Comparison of ENCODE assay signal across 26 cellular contexts in the genomic region with DNA sequence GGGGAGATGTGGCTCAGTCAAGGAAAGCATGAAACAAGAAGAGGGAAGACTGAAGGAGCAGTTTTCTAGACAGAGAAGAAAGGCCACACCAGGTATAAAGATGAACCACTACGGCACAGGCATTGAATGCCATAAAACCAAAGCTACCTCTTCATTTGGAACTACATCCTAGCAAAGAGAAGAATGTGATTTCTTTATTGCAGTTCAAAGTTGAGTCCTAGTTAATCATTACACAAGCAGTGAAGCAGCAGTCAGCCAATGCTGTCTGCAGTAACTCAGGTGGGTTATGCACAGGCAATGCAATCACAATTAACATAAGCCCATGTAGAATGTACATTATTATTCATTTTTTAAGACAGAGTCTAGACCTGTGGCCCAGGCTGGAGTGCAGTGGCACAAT. TPM values are rescaled to one million over a fixed set of nuclear protein-coding genes. Genes with fewer than 3 reads are reported as not detected.
A peak's percentile ranks its signal among the peaks of the same experiment; 100 is the strongest.
DNase-seq lines count a peak whose midpoint lies in the region; ATAC-seq, FAIRE-seq and TF ChIP-seq lines count a peak whose summit lies in the region.
"Had no signal": no experiment of that assay in that cellular context is flagged by ENCODE, and none has a peak within 500 bp of the region (broad histone marks: within the 10 kb centered on the region; RNA-seq: fewer than 3 reads in every experiment).

No MANE protein-coding gene starts in this region.

- TF ChIP-seq CTCF in 22Rv1 (IDR thresholded peaks at IDR 0.05) (no peak), pancreas (IDR thresholded peaks at IDR 0.05) (no peak), psoas muscle (IDR thresholded peaks at IDR 0.05) (no peak)

- FAIRE-seq in pancreas (lab: Jason Lieb, UNC) = no peak
- FAIRE-seq: K562 had no signal

- H3K4me3 ChIP-seq in pancreas (no peak overlapping the region), psoas muscle (no peak overlapping the region)
- H3K4me3 ChIP-seq: K562 had no signal

- H3K27ac ChIP-seq in 22Rv1 (peak overlapping the region; percentile 49), pancreas (no peak overlapping the region), psoas muscle (no peak overlapping the region)
- H3K27ac ChIP-seq: HL-60 had no signal

- H3K9me3 ChIP-seq in pancreas = no peaks in the 10 kb centered on the region
- no peaks in the 10 kb centered on the region for H3K9me3 ChIP-seq in psoas muscle
- H3K9me3 ChIP-seq: SK-N-SH had no signal

- ATAC-seq in left colon = peak; percentile 95
- peak in 3 of 4 donors; percentile 41 to 76 (median 74) for ATAC-seq in pancreas
- ATAC-seq in psoas muscle = no peak
- no peak for ATAC-seq in HG02610 (IDR thresholded peaks at IDR 0.05; ENCODE audit: unreplicated experiment)
- ATAC-seq: K562 had no signal

- H3K36me3 ChIP-seq in pancreas = no peaks in the 10 kb centered on the region
- no peaks in the 10 kb centered on the region for H3K36me3 ChIP-seq in psoas muscle (ENCODE audit: insufficient read depth in 1 of 2, low read depth in 1 of 2)

- 27 to 42% methylated on average over 1 of the region's 1 CpG for WGBS in pancreas, 2 donors
- 88 to 93% (median 93%) methylated on average over 1 of the region's 1 CpG for WGBS in psoas muscle, 3 donors

- H3K27me3 ChIP-seq in pancreas (no peaks in the 10 kb centered on the region), psoas muscle (ENCODE audit: insufficient read depth in 3 of 3, low read length in 2 of 3) (no peaks in the 10 kb centered on the region)

- peak; percentile 57 for DNase-seq in HuH-7.5 (ENCODE audit: low spot score)
- no peak for DNase-seq in left colon
- DNase-seq in pancreas = no peak
- DNase-seq in psoas muscle = no peak
- DNase-seq in islet precursor cell = no peak
- no peak for DNase-seq in SIG-M5 treated with dmso at 0.1 percent for 504 hours (lab: John Stamatoyannopoulos, UW; ENCODE audit: unreplicated experiment)
- DNase-seq: 8988T, DMS 273 treated with DMSO at 0.1 percent for 48 hours, GF-D8, H7, HFFc6, NCI-H1105 treated with DMSO at 0.1 percent for 48 hours, NCI-H1694, NCI-H2081 treated with DMSO at 0.1 percent for 48 hours, NCI-H510A treated with DMSO at 0.1 percent for 48 hours, NCI-H774, OCI-M1, SHP77, SK-N-SH had no signal

- intact Hi-C loops in left colon (cut with DNase I, micrococcal nuclease) = no loop called here
- intact Hi-C loops in pancreas (cut with DNase I) = no loop called here
- intact Hi-C loops in psoas muscle (cut with DNase I) = no loop called here

- H3K4me1 ChIP-seq in pancreas (peaks cover 0 to 5% (median 4%) of the 10 kb centered on the region in 3 donors), psoas muscle (no peaks in the 10 kb centered on the region)

RNA-seq across cellular contexts. Expression of gene PCAT7, which starts 21.7 kb away (rescaled TPM):
- total RNA-seq in left colon (1 to 10 TPM; 1.9 to 3.4 TPM), pancreas (under 1 TPM; 0.23 to 0.52 (median 0.36) TPM), psoas muscle (under 1 TPM in 3 of 4 donors, not detected in 1; 0.12 to 0.62 (median 0.42) TPM)
- polyA plus RNA-seq in pancreas (under 1 TPM; 0.27 to 0.28 TPM), psoas muscle (under 1 TPM in 2 of 3 donors, not detected in 1; 0.21 to 0.44 TPM)
- total RNA-seq: Daoy, HFFc6 had no signal
- polyA plus RNA-seq: AG04450, CD14-positive monocyte, SK-N-SH had no signal

Comparison
In these comparisons a context has a peak if more than half of its experiments do, and no peak if none do; other contexts are left out.
1. ATAC-seq: peak in left colon (single experiment) and pancreas (3 of 4); none in psoas muscle (0 of 4) and HG02610 (single experiment).